8 cellular contexts compared by ENCODE assay signal in genomic region chr22:33122439-33122838, GRCh38.
DNase-seq lines count a peak whose midpoint lies in the region; FAIRE-seq and TF ChIP-seq lines count a peak whose summit lies in the region.
"Not testable (repeated sequence)": the region's sequence is repeated elsewhere in the genome, so short reads cannot be mapped to it uniquely, and the experiment has no call there.

No MANE protein-coding gene starts in this region.

- not testable (repeated sequence) for H3K27me3 ChIP-seq in bronchial epithelial cell (ENCODE audit: control insufficient read depth, insufficient read depth, low read length); keratinocyte (ENCODE audit: control insufficient read depth, extremely low read depth, insufficient read depth, low read length)

- H3K4me3 Mint-ChIP-seq in osteocyte (ENCODE audit: unreplicated experiment), result not testable (repeated sequence)

- not testable (repeated sequence) for H3K36me3 Mint-ChIP-seq in osteocyte (ENCODE audit: unreplicated experiment)

- not testable (repeated sequence) for H3K9me3 ChIP-seq in keratinocyte (ENCODE audit: control insufficient read depth, low read depth, low read length)

- H3K27ac ChIP-seq in keratinocyte (ENCODE audit: control insufficient read depth, insufficient read depth, low read length), result not testable (repeated sequence)

- dilution Hi-C loops in keratinocyte (cut with MboI; ENCODE audit: extremely low pct_ligation_motif_present, low sequenced_read_pairs), result not testable (repeated sequence)

- H3K9ac ChIP-seq in keratinocyte (ENCODE audit: control insufficient read depth, extremely low read depth, insufficient read depth, low read length), result not testable (repeated sequence)

- not testable (repeated sequence) for H4K20me1 ChIP-seq in keratinocyte (ENCODE audit: control insufficient read depth, extremely low read depth, insufficient read depth, low read length)

- H3K4me3 ChIP-seq in LNCaP clone FGC (ENCODE audit: low read depth, low read length); bronchial epithelial cell (ENCODE audit: low read depth, low read length); keratinocyte (ENCODE audit: control insufficient read depth in 2 of 3, extremely low read depth in 1 of 3, insufficient read depth in 2 of 3, low read depth in 1 of 3, low read length in 3 of 3): not testable (repeated sequence)

- TF ChIP-seq CTCF in LNCaP clone FGC (IDR thresholded peaks at IDR 0.05; ENCODE audit: control insufficient read depth, extremely low read depth, insufficient read depth); bronchial epithelial cell (IDR thresholded peaks at IDR 0.05; ENCODE audit: insufficient read depth, low read length, severe bottlenecking); keratinocyte (optimal IDR thresholded peaks at IDR 0.05 in 1 of 3, IDR thresholded peaks at IDR 0.05 in 1 of 3, conservative IDR thresholded peaks at IDR 0.05 in 1 of 3; ENCODE audit: extremely low read depth in 1 of 3, insufficient read depth in 2 of 3, low read length in 3 of 3); osteocyte (IDR thresholded peaks at IDR 0.05): not testable (repeated sequence)

- peak; percentile 100 for FAIRE-seq in GM18507 (lab: Jason Lieb, UNC)
- not testable (repeated sequence) for FAIRE-seq in bronchial epithelial cell (lab: Jason Lieb, UNC)
- FAIRE-seq in keratinocyte (lab: Jason Lieb, UNC), result peak; percentile 95

- H3K9me1 ChIP-seq in keratinocyte (ENCODE audit: control insufficient read depth, extremely low read depth, insufficient read depth, low read length), result not testable (repeated sequence)

- H3K9me3 Mint-ChIP-seq in osteocyte (ENCODE audit: unreplicated experiment), result not testable (repeated sequence)

- H3K4me1 Mint-ChIP-seq in osteocyte (ENCODE audit: unreplicated experiment), result not testable (repeated sequence)

- not testable (repeated sequence) for H3K27ac Mint-ChIP-seq in osteocyte (ENCODE audit: unreplicated experiment)

- DNase-seq in Ammon's horn (ENCODE audit: low spot score) (peak; percentile 8), LNCaP clone FGC (ENCODE audit: low read depth) (peak; percentile 1), bronchial epithelial cell (ENCODE audit: low read depth) (peak; percentile 33), fibroblast of peridontal ligament (ENCODE audit: extremely low read depth) (peak; percentile 12), osteocyte (ENCODE audit: extremely low spot score, unreplicated experiment) (peak; percentile 68)
- not testable (repeated sequence) for DNase-seq in GM18507 (ENCODE audit: extremely low spot score, insufficient read length, low read depth); keratinocyte (ENCODE audit: low read depth, low spot score)
- DNase-seq in NK-92 treated with Interleukin-12 subunit alpha and Interleukin-12 subunit beta, amount 100 ng/mL, for 24 hours (lab: John Stamatoyannopoulos, UW), result peak; percentile 49

- not testable (repeated sequence) for H3K36me3 ChIP-seq in bronchial epithelial cell (ENCODE audit: control insufficient read depth, insufficient read depth, low read length); keratinocyte (ENCODE audit: control insufficient read depth in 2 of 2, extremely low read depth in 1 of 2, insufficient read depth in 2 of 2, low read length in 2 of 2)

- H3K4me2 ChIP-seq in keratinocyte (ENCODE audit: control insufficient read depth, extremely low read depth, insufficient read depth, low read depth, low read length), result not testable (repeated sequence)

- H3K27me3 Mint-ChIP-seq in osteocyte (ENCODE audit: unreplicated experiment), result not testable (repeated sequence)

- not testable (repeated sequence) for H2AFZ ChIP-seq in keratinocyte (ENCODE audit: control insufficient read depth, low read length)

- peaks cover 11% of the 10 kb centered on the region for H3K4me1 ChIP-seq in keratinocyte (ENCODE audit: control insufficient read depth, extremely low read depth, insufficient read depth, low read length)

- not testable (repeated sequence) for H3K79me2 ChIP-seq in keratinocyte (ENCODE audit: control insufficient read depth, insufficient read depth, low read length)
